In the genomic region with DNA sequence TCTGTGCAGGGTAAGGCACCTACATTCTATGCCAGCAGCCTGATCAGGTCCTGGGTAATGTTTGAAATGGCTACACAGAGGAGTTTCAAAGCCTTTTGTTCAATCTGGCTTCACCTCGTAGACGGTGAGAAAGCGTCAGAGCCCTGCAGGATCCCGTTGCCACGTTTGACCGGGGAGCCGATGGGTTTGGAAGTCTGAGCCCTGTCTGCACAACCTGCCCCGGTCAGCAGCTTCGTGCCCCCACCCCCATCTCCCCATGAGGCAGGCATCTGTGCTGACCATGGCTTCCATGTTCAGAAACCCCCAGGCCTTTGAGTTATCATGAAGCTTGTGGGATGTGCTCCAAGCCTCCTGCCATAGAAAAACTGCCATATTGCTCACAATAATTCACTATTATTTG, we compare ENCODE assay signal across 20 cellular contexts.
DNase-seq lines count a peak whose midpoint lies in the region; ATAC-seq and TF ChIP-seq lines count a peak whose summit lies in the region.
"Had no signal": no experiment of that assay in that cellular context is flagged by ENCODE, and none has a peak within 500 bp of the region (broad histone marks: within the 10 kb centered on the region; RNA-seq: fewer than 3 reads in every experiment).

No MANE protein-coding gene starts in this region.

- no peaks in the 10 kb centered on the region for H3K9me3 ChIP-seq in adrenal gland (replicated peaks in 1 of 3)
- no peaks in the 10 kb centered on the region for H3K9me3 ChIP-seq in psoas muscle
- H3K9me3 ChIP-seq: left lung had no signal

- 76 to 84% (median 81%) methylated on average over 8 to 9 of the region's 9 CpGs for WGBS in adrenal gland, 4 donors
- 70 to 85% (median 73%) methylated on average over 9 of the region's 9 CpGs for WGBS in psoas muscle, 3 donors

- H3K36me3 Mint-ChIP-seq in activated naive CD4-positive, alpha-beta T cell treated with anti-CD3 and anti-CD28 coated beads for 36 hours (ENCODE audit: low read depth) = peaks cover 57% of the 10 kb centered on the region

- H3K4me1 Mint-ChIP-seq in activated naive CD4-positive, alpha-beta T cell treated with anti-CD3 and anti-CD28 coated beads for 36 hours (ENCODE audit: low read depth) = peaks cover 60% of the 10 kb centered on the region

- H3K36me3 ChIP-seq in H7 (replicated peaks; ENCODE audit: control insufficient read depth, insufficient read depth, low read length) = peaks cover 13% of the 10 kb centered on the region
- H3K36me3 ChIP-seq in adrenal gland (replicated peaks in 1 of 2) = peaks cover 0 to 38% of the 10 kb centered on the region in 2 donors
- H3K36me3 ChIP-seq in psoas muscle (ENCODE audit: insufficient read depth in 1 of 2, low read depth in 1 of 2) = peaks cover 4 to 33% of the 10 kb centered on the region in 2 donors

- H3K9me3 Mint-ChIP-seq in activated naive CD4-positive, alpha-beta T cell treated with anti-CD3 and anti-CD28 coated beads for 36 hours = no peaks in the 10 kb centered on the region

- H3K4me1 ChIP-seq in adrenal gland (replicated peaks in 1 of 2) (peaks cover 30 to 33% of the 10 kb centered on the region in 2 donors), psoas muscle (peaks cover 72% of the 10 kb centered on the region)

- TF ChIP-seq POLR2A in adrenal gland (IDR thresholded peaks at IDR 0.05) = no peak

- H3K4me3 ChIP-seq in H7 (ENCODE audit: insufficient read depth, low read depth, low read length) = no peak overlapping the region
- no peak overlapping the region for H3K4me3 ChIP-seq in adrenal gland
- H3K4me3 ChIP-seq in psoas muscle = no peak overlapping the region
- H3K4me3 ChIP-seq: left lung had no signal

- H3K27me3 ChIP-seq in H7 (ENCODE audit: control insufficient read depth, insufficient read depth, low read length) = no peaks in the 10 kb centered on the region
- H3K27me3 ChIP-seq in adrenal gland = no peaks in the 10 kb centered on the region
- no peaks in the 10 kb centered on the region for H3K27me3 ChIP-seq in psoas muscle (ENCODE audit: insufficient read depth in 3 of 3, low read length in 2 of 3)
- H3K27me3 ChIP-seq: left lung had no signal

- CTCF ChIA-PET in activated naive CD4-positive, alpha-beta T cell treated with anti-CD3 and anti-CD28 coated beads for 36 hours (lab: Charles Lee) = interaction anchor here (1.1 to 6.3 kb wide), 10 partner anchors 10 to 175 kb away, joined by 3 to 87 read pairs (median 8); partner anchors contain the start of gene PTPN1

- H3K4me3 Mint-ChIP-seq in activated naive CD4-positive, alpha-beta T cell treated with anti-CD3 and anti-CD28 coated beads for 36 hours = no peak overlapping the region
- H3K4me3 Mint-ChIP-seq: T-helper 17 cell had no signal

- DNase-seq in activated naive CD4-positive, alpha-beta T cell treated with anti-CD3 and anti-CD28 coated beads for 36 hours = no peak
- DNase-seq in activated naive CD4-positive, alpha-beta T cell (lab: John Stamatoyannopoulos, UW) = no peak
- DNase-seq in H7 (peak; percentile 3), adrenal gland (peak in 2 of 7 donors; percentile 26 to 47), psoas muscle (no peak), DMS114 treated with DMSO at 0.1 percent for 48 hours (lab: John Stamatoyannopoulos, UW; ENCODE audit: unreplicated experiment) (no peak), nucleus accumbens (lab: John Stamatoyannopoulos, UW) (no peak)
- DNase-seq: activated gamma-delta T cell treated with Interleukin-2 at 50 U/mL for 16 hours; DMS79; effector memory CD4-positive, alpha-beta T cell; glutamatergic neuron; left lung; MM.1S; NCI-H748 treated with DMSO at 0.1 percent for 48 hours; SIG-M5; small intestine; stimulated activated CD4-positive, alpha-beta T cell treated with anti-CD3 and anti-CD28 coated beads, Interleukin-2, amount 100 ng/mL, for 48 hours; T-helper 17 cell had no signal

- TF ChIP-seq CTCF in adrenal gland (IDR thresholded peaks at IDR 0.05) (no peak), psoas muscle (IDR thresholded peaks at IDR 0.05) (no peak)

- H3K27ac ChIP-seq in adrenal gland (peak overlapping the region in 4 of 5 donors; percentile 55 to 85 (median 75)), psoas muscle (peak overlapping the region; percentile 85)
- H3K27ac ChIP-seq: VCaP had no signal

- H3K27me3 Mint-ChIP-seq in activated naive CD4-positive, alpha-beta T cell treated with anti-CD3 and anti-CD28 coated beads for 36 hours (ENCODE audit: low read depth) = no peaks in the 10 kb centered on the region
- H3K27me3 Mint-ChIP-seq: T-helper 17 cell had no signal

- ATAC-seq in psoas muscle = no peak
- ATAC-seq in HG03469 (IDR thresholded peaks at IDR 0.05; ENCODE audit: unreplicated experiment) = no peak
- ATAC-seq: T-helper 17 cell had no signal

- intact Hi-C loops in activated naive CD4-positive, alpha-beta T cell treated with anti-CD3 and anti-CD28 coated beads for 36 hours (cut with micrococcal nuclease) = no loop called here
- intact Hi-C loops in adrenal gland (cut with DNase I) = no loop called here
- intact Hi-C loops in psoas muscle (cut with DNase I) = loop anchor here in 1 of 2 donors (2.0 kb wide), 1 partner anchor 63 kb away; the partner anchor contains the start of gene PTPN1

- peak overlapping the region; percentile 46 for H3K27ac Mint-ChIP-seq in activated naive CD4-positive, alpha-beta T cell treated with anti-CD3 and anti-CD28 coated beads for 36 hours
